ENCODE assay signal across 8 cellular contexts in the genomic region with DNA sequence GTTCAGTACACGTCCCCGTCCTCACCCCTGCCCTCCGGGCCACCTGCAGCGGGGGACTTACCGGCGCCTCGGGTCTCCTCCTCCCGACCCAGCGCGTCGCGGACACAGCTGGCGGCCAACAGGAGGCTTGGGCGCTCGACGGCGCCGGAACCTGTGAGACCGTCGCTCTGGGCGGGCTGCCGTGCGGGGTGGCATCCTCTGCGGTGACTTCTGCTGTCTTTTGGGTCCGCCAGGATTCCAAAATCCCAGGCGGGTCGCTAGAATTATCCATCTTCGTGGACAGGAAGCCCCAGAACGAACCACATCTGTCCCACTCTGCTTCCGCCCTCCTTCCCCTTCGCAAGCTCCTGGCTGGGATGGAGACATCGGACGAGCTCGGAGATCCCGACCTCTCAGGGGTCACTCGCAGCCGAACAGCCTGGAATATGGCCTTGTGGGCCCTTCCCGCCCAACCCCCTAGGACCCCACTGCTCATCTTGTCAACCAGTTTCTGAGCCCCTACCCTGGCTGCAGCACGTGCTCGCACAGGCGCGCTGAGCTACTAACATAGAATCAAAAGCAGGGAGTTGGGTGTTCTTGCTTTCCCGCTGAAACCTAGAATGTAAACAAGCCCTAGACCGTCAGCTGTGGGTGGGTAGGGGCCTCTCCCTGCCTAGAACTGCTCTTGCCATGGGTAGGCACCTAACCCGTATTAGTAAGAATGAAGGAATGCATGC. TPM values are rescaled to one million over a fixed set of nuclear protein-coding genes. Genes with fewer than 3 reads are reported as not detected.
A peak's percentile ranks its signal among the peaks of the same experiment; 100 is the strongest.
DNase-seq lines count a peak whose midpoint lies in the region; ATAC-seq and TF ChIP-seq lines count a peak whose summit lies in the region.

No MANE protein-coding gene starts in this region.

- H3K27ac Mint-ChIP-seq in effector memory CD8-positive, alpha-beta T cell = peak overlapping the region; percentile 52 to 72
- peak overlapping the region; percentile 77 to 82 for H3K27ac Mint-ChIP-seq in natural killer cell

- no peak for TF ChIP-seq CTCF in natural killer cell (IDR thresholded peaks at IDR 0.05)

- peak; percentile 20 for ATAC-seq in GM18867 (IDR thresholded peaks at IDR 0.05; ENCODE audit: unreplicated experiment)
- ATAC-seq in HG02870 (IDR thresholded peaks at IDR 0.05; ENCODE audit: unreplicated experiment) = peak; percentile 20
- no peak for ATAC-seq in effector memory CD8-positive, alpha-beta T cell (replicated peaks)
- ATAC-seq in natural killer cell = peak in 2 of 3 donors; percentile 5 to 11
- ATAC-seq in GM18519 (IDR thresholded peaks at IDR 0.05; ENCODE audit: low FRiP score, unreplicated experiment) = no peak
- ATAC-seq in GM18870 (IDR thresholded peaks at IDR 0.05; ENCODE audit: unreplicated experiment) = no peak

- H3K4me3 Mint-ChIP-seq in effector memory CD8-positive, alpha-beta T cell = peak overlapping the region; percentile 83
- peak overlapping the region; percentile 88 for H3K4me3 Mint-ChIP-seq in natural killer cell

- H3K4me1 Mint-ChIP-seq in effector memory CD8-positive, alpha-beta T cell (ENCODE audit: low read depth in 2 of 2) = peaks cover 11 to 14% of the 10 kb centered on the region in 2 donors
- H3K4me1 Mint-ChIP-seq in natural killer cell = peaks cover 14 to 24% of the 10 kb centered on the region in 2 donors

- no peaks in the 10 kb centered on the region for H3K9me3 Mint-ChIP-seq in effector memory CD8-positive, alpha-beta T cell
- H3K9me3 Mint-ChIP-seq in natural killer cell = no peaks in the 10 kb centered on the region

- DNase-seq in T-helper 1 cell (peak in 3 of 5 donors; percentile 9 to 34 (median 17)), natural killer cell (no peak), DMS153 (lab: John Stamatoyannopoulos, UW) (no peak)
- DNase-seq in effector memory CD8-positive, alpha-beta T cell = no peak

- intact Hi-C loops in natural killer cell (cut with micrococcal nuclease) = loop anchor here (2.0 to 5.0 kb wide), 3 partner anchors 41 to 1051 kb away; a partner anchor contains a TSS

- peaks cover 26 to 36% of the 10 kb centered on the region in 2 donors for H3K27me3 Mint-ChIP-seq in effector memory CD8-positive, alpha-beta T cell
- H3K27me3 Mint-ChIP-seq in natural killer cell (ENCODE audit: low read depth in 2 of 2) = peaks cover 0 to 26% of the 10 kb centered on the region in 2 donors

- peaks cover 15% of the 10 kb centered on the region for H3K36me3 Mint-ChIP-seq in effector memory CD8-positive, alpha-beta T cell (ENCODE audit: insufficient read depth)
- no peaks in the 10 kb centered on the region for H3K36me3 Mint-ChIP-seq in natural killer cell

RNA-seq across cellular contexts. Expression of a gene that starts 0.9 kb away (rescaled TPM):
- 10 to 100 TPM in 1 of 3 donors, 1 to 10 TPM in 2; 6.8 to 11.2 (median 8.9) TPM for total RNA-seq in natural killer cell

RNA-seq across cellular contexts. Expression of a gene that starts 42.0 kb away (rescaled TPM):
- total RNA-seq in natural killer cell = 10 to 100 TPM; 10.4 to 18.8 (median 11.7) TPM

Comparison
In these comparisons a context has a peak if more than half of its experiments do, and no peak if none do; other contexts are left out.
1. ATAC-seq: peak in GM18867 (single experiment), HG02870 (single experiment) and natural killer cell (2 of 3); none in effector memory CD8-positive, alpha-beta T cell (single experiment), GM18519 (single experiment) and GM18870 (single experiment).
2. DNase-seq: peak in T-helper 1 cell (3 of 5); none in effector memory CD8-positive, alpha-beta T cell (0 of 3), natural killer cell (single experiment) and DMS153 (single experiment).